In genomic region chr1:151908228-151908691, GRCh38 we compare ENCODE assay signal across 9 cellular contexts. TPM values are rescaled to one million over a fixed set of nuclear protein-coding genes. Genes with fewer than 3 reads are reported as not detected.
DNase-seq lines count a peak whose midpoint lies in the region; ATAC-seq and TF ChIP-seq lines count a peak whose summit lies in the region.
"Had no signal": no experiment of that assay in that cellular context is flagged by ENCODE, and none has a peak within 500 bp of the region (broad histone marks: within the 10 kb centered on the region; RNA-seq: fewer than 3 reads in every experiment).

No MANE protein-coding gene starts in this region.

- H3K36me3 ChIP-seq in ovary = no peaks in the 10 kb centered on the region

- no peak for TF ChIP-seq EP300 in ovary (IDR thresholded peaks at IDR 0.05)

- WGBS in ovary, 3 donors = 71 to 77% (median 73%) methylated on average over 10 of the region's 10 CpGs

- no peak for TF ChIP-seq CTCF in ovary (IDR thresholded peaks at IDR 0.05)

- peaks cover 1% of the 10 kb centered on the region for H3K4me1 ChIP-seq in ovary (ENCODE audit: insufficient read depth)

- peak overlapping the region; percentile 62 for H3K4me3 ChIP-seq in ovary

- intact Hi-C loops in ovary (cut with DNase I) = no loop called here

- DNase-seq in GF-D8 (lab: John Stamatoyannopoulos, UW) (peak; percentile 11), NAMALWA (ENCODE audit: low spot score) (peak; percentile 39), ovary (no peak), globus pallidus (ENCODE audit: low spot score) (no peak), A172 (ENCODE audit: low spot score) (no peak), iPS-NIHi7 (ENCODE audit: extremely low spot score) (no peak)
- no peak for DNase-seq in central memory CD8-positive, alpha-beta T cell (ENCODE audit: low spot score in 2 of 2)
- no peak for DNase-seq in stimulated activated CD4-positive, alpha-beta T cell treated with anti-CD3 and anti-CD28 coated beads, Interleukin-2, amount 100 ng/mL, for 24 hours
- DNase-seq: NCI-H1436 treated with DMSO at 0.1 percent for 48 hours had no signal

- no peaks in the 10 kb centered on the region for H3K27me3 ChIP-seq in ovary

- TF ChIP-seq POLR2A in ovary (IDR thresholded peaks at IDR 0.05) = no peak

- peak overlapping the region; percentile 85 for H3K27ac Mint-ChIP-seq in central memory CD8-positive, alpha-beta T cell (ENCODE audit: low read depth)

- peaks cover 48% of the 10 kb centered on the region for H3K4me1 Mint-ChIP-seq in central memory CD8-positive, alpha-beta T cell

- ATAC-seq in central memory CD8-positive, alpha-beta T cell (replicated peaks; ENCODE audit: extremely low read depth, poor library complexity, severe bottlenecking) = no peak

- H3K27me3 Mint-ChIP-seq in central memory CD8-positive, alpha-beta T cell = no peaks in the 10 kb centered on the region

- H3K27ac ChIP-seq in ovary = no peak overlapping the region

- H3K36me3 Mint-ChIP-seq in central memory CD8-positive, alpha-beta T cell (ENCODE audit: insufficient read depth) = peaks cover 8% of the 10 kb centered on the region

- H3K9me3 ChIP-seq in ovary = no peaks in the 10 kb centered on the region

- no peaks in the 10 kb centered on the region for H3K9me3 Mint-ChIP-seq in central memory CD8-positive, alpha-beta T cell

- H3K4me3 Mint-ChIP-seq in central memory CD8-positive, alpha-beta T cell = peak overlapping the region; percentile 79

RNA-seq across cellular contexts. Expression of gene THEM4, which starts 1.1 kb away (rescaled TPM):
- 10 to 100 TPM; 10.4 to 21.8 (median 16.7) TPM for total RNA-seq in ovary
- 10 to 100 TPM; 12.3 to 14.4 TPM for polyA plus RNA-seq in ovary
- total RNA-seq in A172 (2014; rRNA removed; shearing (Covaris generic)) = 9.5 and 11.2 TPM in 2 replicates

RNA-seq across cellular contexts. Expression of gene THEM5, which starts 54.7 kb away (rescaled TPM):
- not detected for total RNA-seq in ovary
- under 1 TPM in 1 of 2 donors, not detected in 1; 0.07 TPM for polyA plus RNA-seq in ovary
- not detected in 2 replicates for total RNA-seq in A172 (2014; rRNA removed; shearing (Covaris generic))

Comparison
In these comparisons a context has a peak if more than half of its experiments do, and no peak if none do; other contexts are left out.
1. DNase-seq: peak in GF-D8 (single experiment) and NAMALWA (single experiment); none in central memory CD8-positive, alpha-beta T cell (0 of 2), ovary (0 of 5), globus pallidus (single experiment), stimulated activated CD4-positive, alpha-beta T cell treated with anti-CD3 and anti-CD28 coated beads, Interleukin-2, amount 100 ng/mL, for 24 hours (0 of 2), A172 (single experiment) and iPS-NIHi7 (single experiment).